22 cellular contexts compared by ENCODE assay signal in the genomic region with DNA sequence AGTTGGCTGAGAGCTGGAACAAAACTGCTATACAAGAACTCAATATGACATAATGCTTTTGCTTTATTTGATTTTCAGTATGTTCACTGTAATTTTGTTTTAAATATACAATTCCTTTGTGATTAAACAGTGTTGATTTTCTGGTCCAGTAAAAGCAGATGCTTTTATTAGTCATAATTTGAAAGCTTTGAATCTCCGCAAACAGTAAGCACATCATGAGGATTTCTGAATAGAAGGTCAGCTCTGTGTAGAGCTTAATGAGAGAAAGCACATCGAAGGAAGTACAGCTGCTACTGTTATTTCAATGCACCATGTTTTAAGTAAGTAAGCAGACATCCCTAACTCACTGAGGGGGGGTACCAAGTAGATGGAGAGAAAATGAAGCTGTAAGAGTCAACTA.
DNase-seq lines count a peak whose midpoint lies in the region; ATAC-seq and TF ChIP-seq lines count a peak whose summit lies in the region.
"Had no signal": no experiment of that assay in that cellular context is flagged by ENCODE, and none has a peak within 500 bp of the region (broad histone marks: within the 10 kb centered on the region; RNA-seq: fewer than 3 reads in every experiment).

No MANE protein-coding gene starts in this region.

- H3K9me3 ChIP-seq in fibroblast of lung (ENCODE audit: control insufficient read depth, insufficient read depth, low read depth, low read length), result no peaks in the 10 kb centered on the region
- H3K9me3 ChIP-seq: ascending aorta, neutrophil had no signal

- peak; percentile 39 for DNase-seq in DMS153 treated with DMSO at 0.1 percent for 48 hours (lab: John Stamatoyannopoulos, UW; ENCODE audit: unreplicated experiment)
- DNase-seq in NCI-H146 treated with DMSO at 0.1 percent for 48 hours (lab: John Stamatoyannopoulos, UW; ENCODE audit: unreplicated experiment), result peak; percentile 99
- peak; percentile 36 for DNase-seq in NCI-H82 (lab: John Stamatoyannopoulos, UW)
- peak; percentile 3 for DNase-seq in fibroblast of lung (ENCODE audit: low read depth in 2 of 2)
- DNase-seq in NCI-H526 treated with DMSO at 0.1 percent for 48 hours (lab: John Stamatoyannopoulos, UW), result no peak
- DNase-seq: activated CD8-positive, alpha-beta memory T cell treated with anti-CD3 and anti-CD28 coated beads, Interleukin-2, amount 50 U/mL, for 4 hours; GF-D8; GOT3; head of caudate nucleus; KG1; NCI-H2029 treated with DMSO at 0.1 percent for 48 hours; NCI-H524; trophoblast cell had no signal

- no peaks in the 10 kb centered on the region for H3K36me3 ChIP-seq in fibroblast of lung (ENCODE audit: control insufficient read depth, insufficient read depth, low read length)
- H3K36me3 ChIP-seq: ascending aorta, neutrophil had no signal

- H3K4me3 ChIP-seq in fibroblast of lung (replicated peaks in 1 of 4; ENCODE audit: control extremely low read depth in 1 of 4, insufficient read depth in 1 of 4, low read depth in 3 of 4, low read length in 4 of 4), result no peak overlapping the region
- H3K4me3 ChIP-seq: ascending aorta had no signal

- no peak overlapping the region for H3K4me2 ChIP-seq in fibroblast of lung (ENCODE audit: extremely low read depth, insufficient read depth, low read length)

- no peak for ATAC-seq in HG03045 (IDR thresholded peaks at IDR 0.05; ENCODE audit: unreplicated experiment)
- no peak for ATAC-seq in HG03108 (IDR thresholded peaks at IDR 0.05; ENCODE audit: unreplicated experiment)
- ATAC-seq in HG03469 (IDR thresholded peaks at IDR 0.05; ENCODE audit: unreplicated experiment), result no peak
- ATAC-seq: activated naive CD4-positive, alpha-beta T cell treated with anti-CD3 and anti-CD28 coated beads, Interleukin-2, amount 50 U/mL, for 72 hours; activated T-helper 17 cell treated with anti-CD3 and anti-CD28 coated beads, Interleukin-2, amount 50 U/mL, for 72 hours had no signal

- H3K79me2 ChIP-seq in fibroblast of lung (ENCODE audit: control insufficient read depth, insufficient read depth, low read length), result no peaks in the 10 kb centered on the region

- no peak overlapping the region for H2AFZ ChIP-seq in fibroblast of lung (ENCODE audit: low read length)

- no peak for TF ChIP-seq CTCF in fibroblast of lung (conservative IDR thresholded peaks at IDR 0.05 in 1 of 2, IDR thresholded peaks at IDR 0.05 in 1 of 2; ENCODE audit: low read depth in 1 of 2, low read length in 2 of 2)

- no peak overlapping the region for H3K27ac ChIP-seq in fibroblast of lung (ENCODE audit: insufficient read depth, low read length)
- H3K27ac ChIP-seq: ascending aorta, neutrophil, RWPE1, VCaP had no signal

- no peak overlapping the region for H3K9ac ChIP-seq in fibroblast of lung (ENCODE audit: insufficient read depth, low read length)

- no peaks in the 10 kb centered on the region for H3K27me3 ChIP-seq in fibroblast of lung (ENCODE audit: control insufficient read depth, insufficient read depth, low read length)
- H3K27me3 ChIP-seq: ascending aorta, neutrophil had no signal

- no peaks in the 10 kb centered on the region for H3K4me1 ChIP-seq in fibroblast of lung (ENCODE audit: control insufficient read depth, extremely low read depth, insufficient read depth, low read length)
- H3K4me1 ChIP-seq: ascending aorta had no signal

- H4K20me1 ChIP-seq in fibroblast of lung (ENCODE audit: control insufficient read depth, extremely low read depth, insufficient read depth, low read length), result no peaks in the 10 kb centered on the region
